ENCODE assay signal across 27 cellular contexts in genomic region chr12:23533295-23533694, GRCh38.
"Had no signal": no experiment of that assay in that cellular context is flagged by ENCODE, and none has a peak within 500 bp of the region (broad histone marks: within the 10 kb centered on the region; RNA-seq: fewer than 3 reads in every experiment).

No MANE protein-coding gene starts in this region.

- H3K36me3 ChIP-seq: neutrophil, right atrium auricular region, upper lobe of left lung, vagina had no signal

- H3K4me1 Mint-ChIP-seq: naive thymus-derived CD8-positive, alpha-beta T cell; neural progenitor cell; stimulated activated naive CD8-positive, alpha-beta T cell treated with anti-CD3 and anti-CD28 coated beads, Interleukin-15, amount 100 ng/mL, for 72 hours had no signal

- DNase-seq: kidney glomerular epithelial cell; left cardiac atrium; lower lobe of right lung; mammary epithelial cell; mesenchymal stem cell; naive thymus-derived CD8-positive, alpha-beta T cell; occipital lobe; right lobe of liver; stimulated activated CD4-positive, alpha-beta T cell treated with anti-CD3 and anti-CD28 coated beads, Interleukin-1b, Interleukin-23, amount 100 ng/mL, for 48 hours; stimulated activated CD4-positive, alpha-beta T cell treated with anti-CD3 and anti-CD28 coated beads, Interleukin-2, amount 100 ng/mL, for 48 hours; stimulated activated CD4-positive, alpha-beta T cell treated with anti-CD3 and anti-CD28 coated beads, Interleukin-4, amount 100 ng/mL, for 4 hours; stimulated activated CD8-positive, alpha-beta memory T cell treated with anti-CD3 and anti-CD28 coated beads, Interleukin-4, amount 100 ng/mL, for 48 hours; stimulated activated naive CD4-positive, alpha-beta T cell treated with Interleukin-2 at 50 U/mL for 16 hours; stimulated activated naive CD8-positive, alpha-beta T cell treated with anti-CD3 and anti-CD28 coated beads, Interleukin-15, amount 100 ng/mL, for 72 hours; substantia nigra; upper lobe of left lung had no signal

- H3K27ac Mint-ChIP-seq: naive thymus-derived CD8-positive, alpha-beta T cell; nephron; neural progenitor cell; progenitor cell of endocrine pancreas; stimulated activated memory B cell treated with anti-CD40 and anti-IgM and Interleukin-4, amounts not matched to agents 10 μg/mL and 1 μg/mL and 100 μg/mL, for 72 hours; stimulated activated naive CD8-positive, alpha-beta T cell treated with anti-CD3 and anti-CD28 coated beads, Interleukin-15, amount 100 ng/mL, for 72 hours had no signal

- H3K27me3 ChIP-seq: hepatocyte, neural progenitor cell, neutrophil, right atrium auricular region, right lobe of liver, tibial nerve, upper lobe of left lung, vagina had no signal

- H3K4me1 ChIP-seq: lower lobe of right lung, neural progenitor cell, right atrium auricular region, right lobe of liver, tibial nerve, upper lobe of left lung, vagina had no signal

- ATAC-seq: left cardiac atrium; left lobe of liver; lower lobe of right lung; naive thymus-derived CD8-positive, alpha-beta T cell; right lobe of liver; stimulated activated memory B cell treated with anti-CD40 and anti-IgM and Interleukin-4, amounts not matched to agents 10 μg/mL and 1 μg/mL and 100 μg/mL, for 72 hours; stimulated activated naive CD8-positive, alpha-beta T cell treated with anti-CD3 and anti-CD28 coated beads, Interleukin-15, amount 100 ng/mL, for 72 hours had no signal

- H3K4me3 Mint-ChIP-seq: naive thymus-derived CD8-positive, alpha-beta T cell; nephron; neural progenitor cell; stimulated activated memory B cell treated with anti-CD40 and anti-IgM and Interleukin-4, amounts not matched to agents 10 μg/mL and 1 μg/mL and 100 μg/mL, for 72 hours; stimulated activated naive CD8-positive, alpha-beta T cell treated with anti-CD3 and anti-CD28 coated beads, Interleukin-15, amount 100 ng/mL, for 72 hours had no signal

- H3K9me3 Mint-ChIP-seq: nephron; neural progenitor cell; stimulated activated memory B cell treated with anti-CD40 and anti-IgM and Interleukin-4, amounts not matched to agents 10 μg/mL and 1 μg/mL and 100 μg/mL, for 72 hours had no signal

- H3K27ac ChIP-seq: hepatocyte, lower lobe of right lung, neural progenitor cell, neutrophil, right atrium auricular region, right lobe of liver, tibial nerve, upper lobe of left lung, vagina had no signal

- H3K4me3 ChIP-seq: hepatocyte, lower lobe of right lung, neural progenitor cell, right atrium auricular region, right lobe of liver, smooth muscle cell, tibial nerve, upper lobe of left lung, vagina had no signal

- H3K27me3 Mint-ChIP-seq: naive thymus-derived CD8-positive, alpha-beta T cell; progenitor cell of endocrine pancreas; stimulated activated memory B cell treated with anti-CD40 and anti-IgM and Interleukin-4, amounts not matched to agents 10 μg/mL and 1 μg/mL and 100 μg/mL, for 72 hours; stimulated activated naive CD8-positive, alpha-beta T cell treated with anti-CD3 and anti-CD28 coated beads, Interleukin-15, amount 100 ng/mL, for 72 hours had no signal

- H3K9me3 ChIP-seq: lower lobe of right lung, neutrophil, right atrium auricular region, right lobe of liver, tibial nerve, upper lobe of left lung, vagina had no signal

- H3K36me3 Mint-ChIP-seq: naive thymus-derived CD8-positive, alpha-beta T cell had no signal
